Comparison of ENCODE assay signal across 12 cellular contexts in genomic region chr12:132423251-132424117, GRCh38.
DNase-seq lines count a peak whose midpoint lies in the region; ATAC-seq and TF ChIP-seq lines count a peak whose summit lies in the region.
"Had no signal": no experiment of that assay in that cellular context is flagged by ENCODE, and none has a peak within 500 bp of the region (broad histone marks: within the 10 kb centered on the region; RNA-seq: fewer than 3 reads in every experiment).

No MANE protein-coding gene starts in this region.

- DNase-seq in A673 (ENCODE audit: low spot score), result peak; percentile 71
- DNase-seq in ELF-1 (ENCODE audit: low read depth, low spot score), result peak; percentile 47
- DNase-seq in SJCRH30, result peak; percentile 35 to 57
- peak; percentile 59 for DNase-seq in hepatic stellate cell (ENCODE audit: low spot score)
- no peak for DNase-seq in activated T-helper 2 cell treated with anti-CD3 and anti-CD28 coated beads, Interferon-gamma antibody, Interleukin-2, Interleukin-4, amounts not matched to agents 10 μg/mL and 5 μg/mL and 100 μg/mL, durations not matched to agents 14 hours and 24 hours and 36 hours (ENCODE audit: low spot score)
- no peak for DNase-seq in HCEC 1CT
- no peak for DNase-seq in smooth muscle cell (lab: John Stamatoyannopoulos, UW; ENCODE audit: unreplicated experiment)
- DNase-seq: stimulated activated CD4-positive, alpha-beta T cell treated with anti-CD3 and anti-CD28 coated beads, Interleukin-2, amount 100 ng/mL, for 24 hours had no signal

- BruUV-seq in A673 (replicated peaks; lab: Mats Ljungman, UMichigan), result no TSS peak

- CTCF ChIA-PET in A673 (lab: Charles Lee), result no interaction called here

- no peak overlapping the region for H3K27ac Mint-ChIP-seq in activated T-helper 2 cell treated with anti-CD3 and anti-CD28 coated beads, Interferon-gamma antibody, Interleukin-2, Interleukin-4, amounts not matched to agents 10 μg/mL and 5 μg/mL and 100 μg/mL, durations not matched to agents 14 hours and 24 hours and 36 hours

- intact Hi-C loops in A673 (cut with micrococcal nuclease; ENCODE audit: unreplicated experiment), result no loop called here
- intact Hi-C loops in activated T-helper 2 cell treated with anti-CD3 and anti-CD28 coated beads, Interferon-gamma antibody, Interleukin-2, Interleukin-4, amounts not matched to agents 10 μg/mL and 5 μg/mL and 100 μg/mL, durations not matched to agents 14 hours and 24 hours and 36 hours (cut with micrococcal nuclease), result no loop called here

- peaks cover 29% of the 10 kb centered on the region for H3K4me1 ChIP-seq in A673 (ENCODE audit: insufficient read depth, low read length, poor library complexity, severe bottlenecking)
- peaks cover 22% of the 10 kb centered on the region for H3K4me1 ChIP-seq in SJCRH30
- H3K4me1 ChIP-seq in smooth muscle cell (ENCODE audit: low read depth), result peaks cover 16% of the 10 kb centered on the region

- H3K27ac ChIP-seq in A673 (ENCODE audit: low read depth, low read length, poor library complexity, severe bottlenecking) (no peak overlapping the region), SJCRH30 (no peak overlapping the region), smooth muscle cell (ENCODE audit: low read depth) (no peak overlapping the region)
- H3K27ac ChIP-seq: neutrophil, SK-N-MC had no signal

- no peak overlapping the region for H2AFZ ChIP-seq in smooth muscle cell (ENCODE audit: low read depth)

- H3K4me3 Mint-ChIP-seq in activated T-helper 2 cell treated with anti-CD3 and anti-CD28 coated beads, Interferon-gamma antibody, Interleukin-2, Interleukin-4, amounts not matched to agents 10 μg/mL and 5 μg/mL and 100 μg/mL, durations not matched to agents 14 hours and 24 hours and 36 hours (ENCODE audit: low read depth), result no peak overlapping the region

- peaks cover 7% of the 10 kb centered on the region for H3K27me3 Mint-ChIP-seq in activated T-helper 2 cell treated with anti-CD3 and anti-CD28 coated beads, Interferon-gamma antibody, Interleukin-2, Interleukin-4, amounts not matched to agents 10 μg/mL and 5 μg/mL and 100 μg/mL, durations not matched to agents 14 hours and 24 hours and 36 hours (ENCODE audit: low read depth)

- H3K4me2 ChIP-seq in smooth muscle cell, result no peak overlapping the region

- no peak overlapping the region for H3K9ac ChIP-seq in smooth muscle cell (ENCODE audit: low read depth)

- no peaks in the 10 kb centered on the region for H4K20me1 ChIP-seq in smooth muscle cell (ENCODE audit: low read depth)

- no peaks in the 10 kb centered on the region for H3K36me3 ChIP-seq in A673 (ENCODE audit: insufficient read depth, low read length, poor library complexity, severe bottlenecking)
- no peaks in the 10 kb centered on the region for H3K36me3 ChIP-seq in SJCRH30
- no peaks in the 10 kb centered on the region for H3K36me3 ChIP-seq in smooth muscle cell (ENCODE audit: low read depth)
- H3K36me3 ChIP-seq: neutrophil had no signal

- TF ChIP-seq CTCF in A673 (conservative IDR thresholded peaks at IDR 0.05; ENCODE audit: low read depth, low read length) (no peak), smooth muscle cell (IDR thresholded peaks at IDR 0.05; ENCODE audit: borderline replicate concordance, insufficient read depth, poor library complexity, severe bottlenecking) (no peak)

- H3K27me3 ChIP-seq in A673 (replicated peaks; ENCODE audit: insufficient read depth, low read depth, low read length, poor library complexity) (peaks cover 22% of the 10 kb centered on the region), SJCRH30 (peaks cover 2% of the 10 kb centered on the region; the same call in 1 of the 2 replicates), smooth muscle cell (ENCODE audit: low read depth) (peaks cover 38% of the 10 kb centered on the region)

- peaks cover 6% of the 10 kb centered on the region for H3K9me3 Mint-ChIP-seq in activated T-helper 2 cell treated with anti-CD3 and anti-CD28 coated beads, Interferon-gamma antibody, Interleukin-2, Interleukin-4, amounts not matched to agents 10 μg/mL and 5 μg/mL and 100 μg/mL, durations not matched to agents 14 hours and 24 hours and 36 hours

- no peak overlapping the region for H3K4me3 ChIP-seq in A673 (ENCODE audit: low read depth, low read length, poor library complexity, severe bottlenecking)
- no peak overlapping the region for H3K4me3 ChIP-seq in SJCRH30
- H3K4me3 ChIP-seq in smooth muscle cell, result no peak overlapping the region
- H3K4me3 ChIP-seq: SK-N-MC had no signal

- no peaks in the 10 kb centered on the region for H3K79me2 ChIP-seq in smooth muscle cell (ENCODE audit: low read depth)

- peaks cover 6% of the 10 kb centered on the region for H3K4me1 Mint-ChIP-seq in activated T-helper 2 cell treated with anti-CD3 and anti-CD28 coated beads, Interferon-gamma antibody, Interleukin-2, Interleukin-4, amounts not matched to agents 10 μg/mL and 5 μg/mL and 100 μg/mL, durations not matched to agents 14 hours and 24 hours and 36 hours (ENCODE audit: low read depth)

- H3F3A ChIP-seq in smooth muscle cell (ENCODE audit: low read depth), result no peaks in the 10 kb centered on the region

- ATAC-seq in GM18870 (IDR thresholded peaks at IDR 0.05; ENCODE audit: unreplicated experiment), result no peak

- H3K36me3 Mint-ChIP-seq in activated T-helper 2 cell treated with anti-CD3 and anti-CD28 coated beads, Interferon-gamma antibody, Interleukin-2, Interleukin-4, amounts not matched to agents 10 μg/mL and 5 μg/mL and 100 μg/mL, durations not matched to agents 14 hours and 24 hours and 36 hours (ENCODE audit: low read depth), result no peaks in the 10 kb centered on the region
- H3K36me3 Mint-ChIP-seq: CD4-positive, alpha-beta memory T cell had no signal

- WGBS in smooth muscle cell (ENCODE audit: low lambda C conversion rate), result 89% methylated on average over 28 of the region's 42 CpGs

- no peaks in the 10 kb centered on the region for H3K9me3 ChIP-seq in A673 (ENCODE audit: low read depth, low read length, poor library complexity, severe bottlenecking)
- H3K9me3 ChIP-seq in SJCRH30 (replicated peaks), result no peaks in the 10 kb centered on the region
- no peaks in the 10 kb centered on the region for H3K9me3 ChIP-seq in smooth muscle cell (replicated peaks; ENCODE audit: low read depth)
- H3K9me3 ChIP-seq: neutrophil had no signal

- POLR2A ChIA-PET in A673 (lab: Charles Lee; ENCODE audit: low non-redundant PET), result no interaction called here

Comparison
In these comparisons a context has a peak if more than half of its experiments do, and no peak if none do; other contexts are left out.
1. DNase-seq: peak in A673 (single experiment), ELF-1 (single experiment), SJCRH30 (2 of 2) and hepatic stellate cell (single experiment); none in activated T-helper 2 cell treated with anti-CD3 and anti-CD28 coated beads, Interferon-gamma antibody, Interleukin-2, Interleukin-4, amounts not matched to agents 10 μg/mL and 5 μg/mL and 100 μg/mL, durations not matched to agents 14 hours and 24 hours and 36 hours (single experiment), HCEC 1CT (single experiment) and smooth muscle cell (single experiment).